23 cellular contexts compared by ENCODE assay signal in genomic region chr6:124297507-124297906, GRCh38.
"Had no signal": no experiment of that assay in that cellular context is flagged by ENCODE, and none has a peak within 500 bp of the region (broad histone marks: within the 10 kb centered on the region; RNA-seq: fewer than 3 reads in every experiment).

No MANE protein-coding gene starts in this region.

- ATAC-seq: activated CD4-positive, CD25-positive, alpha-beta regulatory T cell treated with anti-CD3 and anti-CD28 coated beads, Interleukin-2, amount 50 U/mL, for 24 hours; activated CD8-positive, alpha-beta T cell treated with anti-CD3 and anti-CD28 coated beads for 36 hours; activated T-cell treated with anti-CD3 and anti-CD28 coated beads, Interleukin-2, amount 50 U/mL, for 72 hours had no signal

- H3K4me1 Mint-ChIP-seq: activated naive CD4-positive, alpha-beta T cell treated with anti-CD3 and anti-CD28 coated beads, Interleukin-2, amount 10 ng/mL, durations not matched to agents 7 days and 5 days; activated naive CD8-positive, alpha-beta T cell treated with anti-CD3 and anti-CD28 coated beads for 36 hours had no signal

- H3K36me3 ChIP-seq: brain microvascular endothelial cell, cardiac muscle cell, Peyer's patch, SJCRH30 had no signal

- H3K4me1 ChIP-seq: Peyer's patch, SJCRH30 had no signal

- DNase-seq: activated CD4-positive, alpha-beta T cell treated with anti-CD3 and anti-CD28 coated beads for 4 hours; activated CD8-positive, alpha-beta memory T cell treated with anti-CD3 and anti-CD28 coated beads, Interleukin-2, amount 50 U/mL, for 4 hours; activated CD8-positive, alpha-beta T cell treated with anti-CD3 and anti-CD28 coated beads for 36 hours; activated gamma-delta T cell treated with Interleukin-2 at 50 U/mL for 16 hours; activated naive CD4-positive, alpha-beta T cell treated with anti-CD3 and anti-CD28 coated beads, Interleukin-2, amount 10 ng/mL, durations not matched to agents 7 days and 5 days; activated naive CD8-positive, alpha-beta T cell treated with anti-CD3 and anti-CD28 coated beads for 36 hours; activated T-cell treated with anti-CD3 and anti-CD28 coated beads, Interleukin-2, amount 50 U/mL, for 72 hours; brain microvascular endothelial cell; Karpas-422; MM.1S; NCI-H1417 treated with DMSO at 0.1 percent for 48 hours; NCI-H1694 treated with DMSO at 0.1 percent for 48 hours; NCI-H2029 treated with DMSO at 0.1 percent for 48 hours; NCI-H446; NCI-H524; Peyer's patch; Right ventricle myocardium superior; SJCRH30 had no signal

- H3K36me3 Mint-ChIP-seq: activated naive CD4-positive, alpha-beta T cell treated with anti-CD3 and anti-CD28 coated beads, Interleukin-2, amount 10 ng/mL, durations not matched to agents 7 days and 5 days; activated naive CD8-positive, alpha-beta T cell treated with anti-CD3 and anti-CD28 coated beads for 36 hours had no signal

- H3K4me3 ChIP-seq: cardiac muscle cell, Peyer's patch, SJCRH30 had no signal

- H3K27me3 Mint-ChIP-seq: activated CD8-positive, alpha-beta T cell treated with anti-CD3 and anti-CD28 coated beads for 36 hours; activated naive CD4-positive, alpha-beta T cell treated with anti-CD3 and anti-CD28 coated beads, Interleukin-2, amount 10 ng/mL, durations not matched to agents 7 days and 5 days; activated naive CD8-positive, alpha-beta T cell treated with anti-CD3 and anti-CD28 coated beads for 36 hours had no signal

- H3K27ac Mint-ChIP-seq: activated CD8-positive, alpha-beta T cell treated with anti-CD3 and anti-CD28 coated beads for 36 hours; activated naive CD4-positive, alpha-beta T cell treated with anti-CD3 and anti-CD28 coated beads, Interleukin-2, amount 10 ng/mL, durations not matched to agents 7 days and 5 days; activated naive CD8-positive, alpha-beta T cell treated with anti-CD3 and anti-CD28 coated beads for 36 hours; activated T-cell treated with anti-CD3 and anti-CD28 coated beads, Interleukin-2, amount 50 U/mL, for 72 hours; activated T-helper 2 cell treated with anti-CD3 and anti-CD28 coated beads, Interferon-gamma antibody, Interleukin-2, Interleukin-4, amounts not matched to agents 10 μg/mL and 5 μg/mL and 100 μg/mL, durations not matched to agents 14 hours and 24 hours and 36 hours; T-helper 1 cell treated with Interleukin-12 subunit alpha and Interleukin-12 subunit beta and Interleukin-4 antibody, amounts not matched to agents 30 μg/mL and 1 μg/mL, for 36 hours had no signal

- H3K4me3 Mint-ChIP-seq: activated CD8-positive, alpha-beta T cell treated with anti-CD3 and anti-CD28 coated beads for 36 hours; activated naive CD4-positive, alpha-beta T cell treated with anti-CD3 and anti-CD28 coated beads, Interleukin-2, amount 10 ng/mL, durations not matched to agents 7 days and 5 days; activated naive CD8-positive, alpha-beta T cell treated with anti-CD3 and anti-CD28 coated beads for 36 hours; activated T-cell treated with anti-CD3 and anti-CD28 coated beads, Interleukin-2, amount 50 U/mL, for 72 hours; T-helper 1 cell treated with Interleukin-12 subunit alpha and Interleukin-12 subunit beta and Interleukin-4 antibody, amounts not matched to agents 30 μg/mL and 1 μg/mL, for 36 hours had no signal

- H3K9me3 ChIP-seq: Peyer's patch, SJCRH30 had no signal

- H3K27me3 ChIP-seq: brain microvascular endothelial cell, cardiac muscle cell, Peyer's patch, SJCRH30 had no signal

- H3K9me3 Mint-ChIP-seq: activated CD8-positive, alpha-beta T cell treated with anti-CD3 and anti-CD28 coated beads for 36 hours; activated naive CD4-positive, alpha-beta T cell treated with anti-CD3 and anti-CD28 coated beads, Interleukin-2, amount 10 ng/mL, durations not matched to agents 7 days and 5 days; activated naive CD8-positive, alpha-beta T cell treated with anti-CD3 and anti-CD28 coated beads for 36 hours; activated T-helper 2 cell treated with anti-CD3 and anti-CD28 coated beads, Interferon-gamma antibody, Interleukin-2, Interleukin-4, amounts not matched to agents 10 μg/mL and 5 μg/mL and 100 μg/mL, durations not matched to agents 14 hours and 24 hours and 36 hours; T-helper 1 cell treated with Interleukin-12 subunit alpha and Interleukin-12 subunit beta and Interleukin-4 antibody, amounts not matched to agents 30 μg/mL and 1 μg/mL, for 36 hours had no signal

- H3K27ac ChIP-seq: brain microvascular endothelial cell, cardiac muscle cell, Peyer's patch, RWPE1, SJCRH30 had no signal
